Comparison of ENCODE assay signal across 21 cellular contexts in genomic region chr6:1966713-1967112, GRCh38.
"Had no signal": no experiment of that assay in that cellular context is flagged by ENCODE, and none has a peak within 500 bp of the region (broad histone marks: within the 10 kb centered on the region; RNA-seq: fewer than 3 reads in every experiment).

No MANE protein-coding gene starts in this region.

- ATAC-seq: Panc1, PC-3 had no signal

- H3K9me2 ChIP-seq: SK-N-SH had no signal

- H3K4me2 ChIP-seq: SK-N-SH had no signal

- H3K27ac ChIP-seq: HL-60, RWPE1 had no signal

- DNase-seq: Karpas-422, KBM-7, MM.1S, NCI-H1092 treated with DMSO at 0.1 percent for 48 hours, NCI-H1436, NCI-H187, NCI-H2029, NCI-H2081 treated with DMSO at 0.1 percent for 48 hours, NCI-H2171, NCI-H226, NCI-H446, NCI-H510A, NCI-H524 treated with DMSO at 0.1 percent for 48 hours, NCI-H69, NCI-H774, PC-3, SK-N-SH, SW 1271 had no signal

- H3K9me3 ChIP-seq: SK-N-SH had no signal
